In genomic region chr16:66750279-66751134, GRCh38 we compare ENCODE assay signal across 8 cellular contexts.
A peak's percentile ranks its signal among the peaks of the same experiment; 100 is the strongest.
DNase-seq lines count a peak whose midpoint lies in the region; ATAC-seq and TF ChIP-seq lines count a peak whose summit lies in the region.

No MANE protein-coding gene starts in this region.

- H3K9ac ChIP-seq in mucosa of rectum (ENCODE audit: low read depth in 1 of 2, low read length in 2 of 2): peak overlapping the region; percentile 90 to 98

- ATAC-seq in GM21515 (IDR thresholded peaks at IDR 0.05; ENCODE audit: unreplicated experiment) (no peak), HG03354 (IDR thresholded peaks at IDR 0.05; ENCODE audit: poor library complexity, severe bottlenecking, unreplicated experiment) (no peak)

- H3K27ac ChIP-seq in KOPT-K1 (ENCODE audit: low read depth, low read length, poor library complexity, severe bottlenecking) (peak overlapping the region; percentile 90), caudate nucleus (ENCODE audit: low read depth, low read length) (peak overlapping the region; percentile 91), mucosa of rectum (ENCODE audit: low read depth in 2 of 2, low read length in 2 of 2) (peak overlapping the region; percentile 77 to 81)

- no peaks in the 10 kb centered on the region for H3K9me3 ChIP-seq in KOPT-K1 (ENCODE audit: insufficient read depth, low read length, poor library complexity, severe bottlenecking)
- no peaks in the 10 kb centered on the region for H3K9me3 ChIP-seq in mucosa of rectum (ENCODE audit: control insufficient read depth in 2 of 2, low read length in 2 of 2)

- DNase-seq in GM13976 (ENCODE audit: low spot score) (peak; percentile 27), caudate nucleus (lab: John Stamatoyannopoulos, UW) (peak in 25 of 61 donors; percentile 16 to 83 (median 47)), OCI-M2 (lab: John Stamatoyannopoulos, UW; ENCODE audit: unreplicated experiment) (no peak), GM03348 (ENCODE audit: low spot score) (no peak)

- H3K4me3 ChIP-seq in mucosa of rectum (ENCODE audit: low read length in 2 of 2): peak overlapping the region; percentile 84 to 94

- H3K27me3 ChIP-seq in mucosa of rectum (ENCODE audit: control insufficient read depth in 2 of 2, insufficient read depth in 2 of 2, low read length in 2 of 2): no peaks in the 10 kb centered on the region

- H3K4me1 ChIP-seq in mucosa of rectum (ENCODE audit: control insufficient read depth in 2 of 2, insufficient read depth in 2 of 2, low read length in 2 of 2): peaks cover 20 to 33% of the 10 kb centered on the region in 2 donors

- in situ Hi-C loops in GM13976 (cut with MboI; ENCODE audit: low sequenced_read_pairs, unreplicated experiment): no loop called here

- TF ChIP-seq CTCF in GM13976 (IDR thresholded peaks at IDR 0.05; ENCODE audit: borderline replicate concordance, control extremely low read depth, extremely low read depth, insufficient read depth, missing control alignments): no peak

- peaks cover 40% of the 10 kb centered on the region for H3K36me3 ChIP-seq in KOPT-K1 (ENCODE audit: insufficient read depth, low read length)
- peaks cover 20 to 24% of the 10 kb centered on the region in 2 donors for H3K36me3 ChIP-seq in mucosa of rectum (ENCODE audit: control insufficient read depth in 2 of 2, insufficient read depth in 2 of 2, low read length in 2 of 2)
